Comparison of ENCODE assay signal across 1 cellular context in genomic region chr2:145304501-145304900, GRCh38.
TF ChIP-seq lines count a peak whose summit lies in the region.

No MANE protein-coding gene starts in this region.

TF ChIP-seq in K562, 482 proteins besides CTCF, POLR2A, EP300 and RAD21 (continued from another document):
- TF ChIP-seq RBBP5 (IDR thresholded peaks at IDR 0.05; ENCODE audit: borderline replicate concordance, insufficient read depth, low read length, poor library complexity, severe bottlenecking), result no peak
- TF ChIP-seq NR2C1 (IDR thresholded peaks at IDR 0.05), result peak; percentile 49; the same call in 1 of the 2 replicates
- TF ChIP-seq NR2C1 (tag; IDR thresholded peaks at IDR 0.05), result no peak
- no peak for TF ChIP-seq ZNF407 (IDR thresholded peaks at IDR 0.05; ENCODE audit: low read depth)
- TF ChIP-seq ARID3A (IDR thresholded peaks at IDR 0.05; ENCODE audit: borderline replicate concordance, low read depth, low read length), result no peak
